Comparison of ENCODE assay signal across 17 cellular contexts in genomic region chr5:163339148-163339547, GRCh38.
A peak's percentile ranks its signal among the peaks of the same experiment; 100 is the strongest.
DNase-seq lines count a peak whose midpoint lies in the region; ATAC-seq, FAIRE-seq and TF ChIP-seq lines count a peak whose summit lies in the region.
"Had no signal": no experiment of that assay in that cellular context is flagged by ENCODE, and none has a peak within 500 bp of the region (broad histone marks: within the 10 kb centered on the region; RNA-seq: fewer than 3 reads in every experiment).

No MANE protein-coding gene starts in this region.

- H3K9me3 ChIP-seq in breast epithelium (no peaks in the 10 kb centered on the region), PC-3 (ENCODE audit: low read length) (no peaks in the 10 kb centered on the region), HepG2 (ENCODE audit: low read length) (no peaks in the 10 kb centered on the region)
- H3K9me3 ChIP-seq: Caco-2 had no signal

- in situ Hi-C loops in HepG2 (cut with HindIII; ENCODE audit: extremely low pct_ligation_motif_present, low pct_unique_long_range_greater_than_20kb) = no loop called here

- CTCF ChIA-PET in MCF 10A (lab: Yijun Ruan, JAX) = interaction anchor here (1.4 kb wide), 1 partner anchor 9 kb away, joined by 9 read pairs; no protein-coding TSS in a partner anchor
- CTCF ChIA-PET in PC-3 (lab: Charles Lee) = no interaction called here
- CTCF ChIA-PET in HepG2 (lab: Yijun Ruan, JAX; ENCODE audit: low intra/inter-chr PET ratio, low total read pairs) = no interaction called here

- TF ChIP-seq POLR2A in breast epithelium (IDR thresholded peaks at IDR 0.05) (no peak), HepG2 (IDR thresholded peaks at IDR 0.05; ENCODE audit: insufficient read depth in 1 of 2, low read depth in 2 of 2, low read length in 2 of 2) (no peak)

- H3K9me2 ChIP-seq in PC-3 (replicated peaks; ENCODE audit: low read length) = no peaks in the 10 kb centered on the region

- intact Hi-C loops in MCF 10A (cut with micrococcal nuclease) (no loop called here), breast epithelium (cut with DNase I; ENCODE audit: low total_unique reads) (no loop called here), PC-3 (cut with micrococcal nuclease) (no loop called here), HepG2 (cut with micrococcal nuclease; ENCODE audit: unreplicated experiment) (no loop called here)

- H3K9ac ChIP-seq in PC-3 (ENCODE audit: low read length) = no peak overlapping the region
- H3K9ac ChIP-seq in HepG2 (ENCODE audit: insufficient read depth, low read depth, low read length) = no peak overlapping the region

- H3K9me3 Mint-ChIP-seq in MCF 10A (ENCODE audit: unreplicated experiment) = peaks cover 9% of the 10 kb centered on the region
- H3K9me3 Mint-ChIP-seq: HFFc6 had no signal

- no peaks in the 10 kb centered on the region for H3K36me3 Mint-ChIP-seq in MCF 10A (ENCODE audit: insufficient read depth, unreplicated experiment)

- H3K79me2 ChIP-seq in PC-3 (ENCODE audit: low read length) (no peaks in the 10 kb centered on the region), HepG2 (ENCODE audit: insufficient read depth, low read length) (no peaks in the 10 kb centered on the region)

- H3F3A ChIP-seq in PC-3 (ENCODE audit: low read length, unreplicated experiment) = no peaks in the 10 kb centered on the region

- H3K27me3 ChIP-seq in breast epithelium = no peaks in the 10 kb centered on the region
- no peaks in the 10 kb centered on the region for H3K27me3 ChIP-seq in PC-3 (ENCODE audit: low read length)
- H3K27me3 ChIP-seq in HepG2 (ENCODE audit: control insufficient read depth in 1 of 2, insufficient read depth in 2 of 2, low read length in 2 of 2) = no peaks in the 10 kb centered on the region; a peak in 1 of 5 replicates

- BruUV-seq in MCF 10A (replicated peaks; lab: Mats Ljungman, UMichigan) (no TSS peak), PC-3 (replicated peaks; lab: Mats Ljungman, UMichigan) (no TSS peak), HepG2 (replicated peaks; lab: Mats Ljungman, UMichigan) (no TSS peak)

- H2AFZ ChIP-seq in PC-3 (ENCODE audit: low read length) (no peak overlapping the region), HepG2 (ENCODE audit: low read length) (no peak overlapping the region)

- DNase-seq in MCF 10A (ENCODE audit: unreplicated experiment) = peak; percentile 36
- DNase-seq in breast epithelium (ENCODE audit: low spot score in 2 of 2) = no peak
- peak; percentile 69 for DNase-seq in PC-3
- peak; percentile 22 for DNase-seq in epithelial cell of prostate (ENCODE audit: low read depth, low spot score)
- no peak for DNase-seq in HepG2 (ENCODE audit: low spot score)
- DNase-seq in effector CD4-positive, alpha-beta T cell = no peak
- DNase-seq: Caco-2; CD4-positive, alpha-beta T cell; GOT3; H7; HFFc6 had no signal

- ATAC-seq in PC-3 (peak; percentile 64), HepG2 (no peak)
- ATAC-seq: HCT116 had no signal

- TF ChIP-seq CTCF in MCF 10A (IDR thresholded peaks at IDR 0.05; ENCODE audit: unreplicated experiment) = no peak
- no peak for TF ChIP-seq CTCF in breast epithelium (IDR thresholded peaks at IDR 0.05)
- TF ChIP-seq CTCF in PC-3 (conservative IDR thresholded peaks at IDR 0.05; ENCODE audit: low read depth, low read length) = no peak
- no peak for TF ChIP-seq CTCF in HepG2 (CRISPR knock-in tag; IDR thresholded peaks at IDR 0.05)

- H3K4me2 ChIP-seq in PC-3 (ENCODE audit: low read length) (no peak overlapping the region), HepG2 (ENCODE audit: low read depth, low read length) (no peak overlapping the region)

- H3K36me3 ChIP-seq in breast epithelium (no peaks in the 10 kb centered on the region), PC-3 (ENCODE audit: low read depth, low read length) (no peaks in the 10 kb centered on the region), HepG2 (replicated peaks in 1 of 2; ENCODE audit: control insufficient read depth in 1 of 2, insufficient read depth in 2 of 2, low read length in 2 of 2) (no peaks in the 10 kb centered on the region)

- H3K4me1 ChIP-seq in breast epithelium (no peaks in the 10 kb centered on the region), PC-3 (ENCODE audit: insufficient read depth, low read length) (peaks cover 4% of the 10 kb centered on the region; the same call in 1 of the 2 replicates), HepG2 (ENCODE audit: insufficient read depth, low read length) (no peaks in the 10 kb centered on the region)
- H3K4me1 ChIP-seq: Caco-2 had no signal

- H3K4me1 Mint-ChIP-seq in MCF 10A (ENCODE audit: insufficient read depth, unreplicated experiment) = peaks cover 13% of the 10 kb centered on the region

- no peak overlapping the region for H3K4me3 Mint-ChIP-seq in MCF 10A (ENCODE audit: unreplicated experiment)
- H3K4me3 Mint-ChIP-seq: CD4-positive, alpha-beta T cell; HFFc6 had no signal

- H4K20me1 ChIP-seq in PC-3 (ENCODE audit: low read length) = no peaks in the 10 kb centered on the region
- H4K20me1 ChIP-seq in HepG2 (ENCODE audit: insufficient read depth, low read length) = no peaks in the 10 kb centered on the region

- peaks cover 2% of the 10 kb centered on the region for H3K27me3 Mint-ChIP-seq in MCF 10A (ENCODE audit: insufficient read depth, unreplicated experiment)

- TF ChIP-seq EP300 in HepG2 (IDR thresholded peaks at IDR 0.05; ENCODE audit: low read depth in 2 of 2, low read length in 2 of 2) = no peak
- no peak for TF ChIP-seq EP300 in HepG2 (CRISPR knock-in tag; IDR thresholded peaks at IDR 0.05; ENCODE audit: borderline replicate concordance)

- 31% methylated on average over 3 of the region's 3 CpGs for WGBS in HepG2 (ENCODE audit: low lambda C conversion rate)

- FAIRE-seq in HepG2 (lab: Jason Lieb, UNC) = no peak
- FAIRE-seq: D721Med, G401.6, GM12892, GM18507 had no signal

- POLR2A ChIA-PET in MCF 10A (lab: Yijun Ruan, JAX) = no interaction called here
- POLR2A ChIA-PET in PC-3 (lab: Charles Lee; ENCODE audit: unreplicated experiment) = no interaction called here
- POLR2A ChIA-PET in HepG2 (lab: Yijun Ruan, JAX) = no interaction called here

- no peak for TF ChIP-seq RAD21 in HepG2 (CRISPR knock-in tag; IDR thresholded peaks at IDR 0.05)

- no peak overlapping the region for H3K27ac Mint-ChIP-seq in MCF 10A (ENCODE audit: low read depth, unreplicated experiment)
- H3K27ac Mint-ChIP-seq: CD4-positive, alpha-beta T cell; HFFc6 had no signal

- H3K27ac ChIP-seq in breast epithelium (no peak overlapping the region), PC-3 (ENCODE audit: low read length) (no peak overlapping the region), epithelial cell of prostate (no peak overlapping the region), HepG2 (ENCODE audit: extremely low read length, insufficient read depth, low read length) (no peak overlapping the region)
- H3K27ac ChIP-seq: C4-2B had no signal

- no peak overlapping the region for H3K4me3 ChIP-seq in breast epithelium
- H3K4me3 ChIP-seq in PC-3 (ENCODE audit: low read length) = no peak overlapping the region
- H3K4me3 ChIP-seq in HepG2 (replicated peaks in 1 of 3; ENCODE audit: insufficient read depth in 1 of 3, low read depth in 2 of 3, low read length in 3 of 3) = no peak overlapping the region

TF ChIP-seq in HepG2, 621 proteins besides CTCF, POLR2A, EP300 and RAD21:
- TF ChIP-seq KDM6A (CRISPR knock-in tag; IDR thresholded peaks at IDR 0.05; ENCODE audit: low read depth) (no peak), NBN (conservative IDR thresholded peaks at IDR 0.05) (no peak), ZNF746 (CRISPR knock-in tag; IDR thresholded peaks at IDR 0.05) (no peak), ZNF354B (CRISPR knock-in tag; IDR thresholded peaks at IDR 0.05) (no peak), LCORL (IDR thresholded peaks at IDR 0.05) (no peak), LCORL (CRISPR knock-in tag; IDR thresholded peaks at IDR 0.05) (no peak), YEATS4 (CRISPR knock-in tag; IDR thresholded peaks at IDR 0.05; ENCODE audit: borderline replicate concordance) (no peak), ZNF44 (CRISPR knock-in tag; IDR thresholded peaks at IDR 0.05) (no peak)
TF ChIP-seq in HepG2: peak in this region for 0.

Comparison
In these comparisons a context has a peak if more than half of its experiments do, and no peak if none do; other contexts are left out.
1. DNase-seq: peak in MCF 10A (single experiment), PC-3 (single experiment) and epithelial cell of prostate (single experiment); none in breast epithelium (0 of 2), HepG2 (single experiment) and effector CD4-positive, alpha-beta T cell (single experiment).